In genomic region chr15:84716036-84716732, GRCh38 we compare ENCODE assay signal across 8 cellular contexts. TPM values are rescaled to one million over a fixed set of nuclear protein-coding genes. Genes with fewer than 3 reads are reported as not detected.
DNase-seq lines count a peak whose midpoint lies in the region; ATAC-seq and TF ChIP-seq lines count a peak whose summit lies in the region.

Gene SEC11A (minus strand): TSS chr15:84716139. CDS start chr15:84716075, 64 bp downstream.

- H3K9me3 Mint-ChIP-seq in activated CD4-positive, alpha-beta memory T cell treated with anti-CD3 and anti-CD28 coated beads, Interleukin-2, amount 10 ng/mL, durations not matched to agents 7 days and 5 days, result no peaks in the 10 kb centered on the region

- no peak for TF ChIP-seq POLR2A in lower leg skin (IDR thresholded peaks at IDR 0.05)

- H3K4me1 Mint-ChIP-seq in activated CD4-positive, alpha-beta memory T cell treated with anti-CD3 and anti-CD28 coated beads, Interleukin-2, amount 10 ng/mL, durations not matched to agents 7 days and 5 days, result peaks cover 51% of the 10 kb centered on the region

- POLR2A ChIA-PET in activated CD4-positive, alpha-beta memory T cell treated with anti-CD3 and anti-CD28 coated beads, Interleukin-2, amount 10 ng/mL, durations not matched to agents 7 days and 5 days (lab: Charles Lee), result interaction anchor here (0.7 to 6.2 kb wide), 27 partner anchors 10 to 265 kb away, joined by 3 to 233 read pairs (median 7); partner anchors contain the start of genes NMB, WDR73 and ZNF592

- no peaks in the 10 kb centered on the region for H3K27me3 Mint-ChIP-seq in activated CD4-positive, alpha-beta memory T cell treated with anti-CD3 and anti-CD28 coated beads, Interleukin-2, amount 10 ng/mL, durations not matched to agents 7 days and 5 days

- CTCF ChIA-PET in activated CD4-positive, alpha-beta memory T cell treated with anti-CD3 and anti-CD28 coated beads, Interleukin-2, amount 10 ng/mL, durations not matched to agents 7 days and 5 days (lab: Charles Lee), result interaction anchor here (0.8 to 6.9 kb wide), 9 partner anchors 10 to 144 kb away, joined by 3 to 68 read pairs (median 16); partner anchors contain the start of genes NMB and ZNF592

- peak within 1 kb of the TSS; percentile 95 for H3K27ac ChIP-seq in duodenal mucosa (ENCODE audit: low read depth, low read length)

- peaks cover 0 to 5% of the 10 kb centered on the region in 2 donors for H3K36me3 ChIP-seq in duodenal mucosa (ENCODE audit: control insufficient read depth in 1 of 2, insufficient read depth in 2 of 2, low read length in 2 of 2)

- intact Hi-C loops in lower leg skin (cut with DNase I; ENCODE audit: low total_unique reads), result no loop called here

- H3K27me3 ChIP-seq in duodenal mucosa (ENCODE audit: control insufficient read depth in 1 of 2, insufficient read depth in 2 of 2, low read length in 2 of 2), result no peaks in the 10 kb centered on the region

- peaks cover 17% of the 10 kb centered on the region in 2 donors for H3K4me1 ChIP-seq in duodenal mucosa (ENCODE audit: control insufficient read depth in 1 of 2, insufficient read depth in 2 of 2, low read length in 2 of 2)

- ATAC-seq in GM19438 (IDR thresholded peaks at IDR 0.05; ENCODE audit: low read depth, unreplicated experiment), result peak; percentile 91
- ATAC-seq in HG03575 (IDR thresholded peaks at IDR 0.05; ENCODE audit: extremely low read depth, insufficient number of reproducible peaks, low FRiP score, unreplicated experiment), result peak; percentile 68

- DNase-seq in CD1c-positive myeloid dendritic cell (ENCODE audit: extremely low spot score) (peak; percentile 97), NCI-H82 treated with DMSO at 0.1 percent for 48 hours (lab: John Stamatoyannopoulos, UW; ENCODE audit: unreplicated experiment) (peak; percentile 69), lower leg skin (ENCODE audit: low spot score in 2 of 2) (peak; percentile 95 to 99)
- DNase-seq in activated CD4-positive, alpha-beta memory T cell treated with anti-CD3 and anti-CD28 coated beads, Interleukin-2, amount 10 ng/mL, durations not matched to agents 7 days and 5 days, result peak; percentile 94
- DNase-seq in stimulated activated CD4-positive, alpha-beta T cell treated with anti-CD3 and anti-CD28 coated beads, Interleukin-4, amount 100 ng/mL, for 48 hours (ENCODE audit: low read depth in 2 of 2), result peak; percentile 89 to 90

- H3K36me3 Mint-ChIP-seq in activated CD4-positive, alpha-beta memory T cell treated with anti-CD3 and anti-CD28 coated beads, Interleukin-2, amount 10 ng/mL, durations not matched to agents 7 days and 5 days (ENCODE audit: low read depth), result peaks cover 25% of the 10 kb centered on the region

- WGBS in lower leg skin, 2 donors, result 0 to 1% methylated on average over 33 to 40 of the region's 57 CpGs

- H3K9me3 ChIP-seq in duodenal mucosa (ENCODE audit: control insufficient read depth in 1 of 2, low read length in 2 of 2), result no peaks in the 10 kb centered on the region

- peak within 1 kb of the TSS; percentile 94 for H3K4me3 Mint-ChIP-seq in activated CD4-positive, alpha-beta memory T cell treated with anti-CD3 and anti-CD28 coated beads, Interleukin-2, amount 10 ng/mL, durations not matched to agents 7 days and 5 days

- H3K4me3 ChIP-seq in duodenal mucosa (ENCODE audit: low read depth in 1 of 2, low read length in 2 of 2) (peak within 1 kb of the TSS; percentile 73 to 95), lower leg skin (ENCODE audit: low read depth, poor library complexity, severe bottlenecking) (peak within 1 kb of the TSS; percentile 81)

- no peak for TF ChIP-seq CTCF in lower leg skin (IDR thresholded peaks at IDR 0.05)

- peak within 1 kb of the TSS; percentile 69 to 92 for H3K9ac ChIP-seq in duodenal mucosa (ENCODE audit: low read depth in 1 of 2, low read length in 2 of 2)

- H3K27ac Mint-ChIP-seq in activated CD4-positive, alpha-beta memory T cell treated with anti-CD3 and anti-CD28 coated beads, Interleukin-2, amount 10 ng/mL, durations not matched to agents 7 days and 5 days, result peak within 1 kb of the TSS; percentile 96

RNA-seq across cellular contexts. Expression of gene SEC11A, which starts in this region (rescaled TPM):
- 100 to 1,000 TPM; 132 to 139 TPM for total RNA-seq in activated CD4-positive, alpha-beta memory T cell treated with anti-CD3 and anti-CD28 coated beads, Interleukin-2, amount 10 ng/mL, durations not matched to agents 7 days and 5 days
- total RNA-seq in lower leg skin, result 10 to 100 TPM; 44.0 to 88.4 (median 63.1) TPM

Comparison
In these comparisons a context has a peak if more than half of its experiments do, and no peak if none do; other contexts are left out.
1. Peak in every context shown above with its lines: DNase-seq, ATAC-seq, H3K4me3 ChIP-seq and H3K27ac ChIP-seq.